Comparison of ENCODE assay signal across 18 cellular contexts in genomic region chr3:126208182-126208581, GRCh38. TPM values are rescaled to one million over a fixed set of nuclear protein-coding genes. Genes with fewer than 3 reads are reported as not detected.
DNase-seq lines count a peak whose midpoint lies in the region; ATAC-seq and TF ChIP-seq lines count a peak whose summit lies in the region.
"Had no signal": no experiment of that assay in that cellular context is flagged by ENCODE, and none has a peak within 500 bp of the region (broad histone marks: within the 10 kb centered on the region; RNA-seq: fewer than 3 reads in every experiment).

No MANE protein-coding gene starts in this region.

- peak; percentile 70 for DNase-seq in EL
- peak; percentile 36 for DNase-seq in RKO (ENCODE audit: low spot score)
- DNase-seq in epithelial cell of esophagus (ENCODE audit: low read depth), result peak; percentile 24
- no peak for DNase-seq in thoracic aorta (ENCODE audit: low spot score)
- DNase-seq in DMS53 treated with DMSO at 0.1 percent for 48 hours (lab: John Stamatoyannopoulos, UW; ENCODE audit: unreplicated experiment), result no peak
- DNase-seq in NOMO-1 (lab: John Stamatoyannopoulos, UW; ENCODE audit: unreplicated experiment in 2 of 2), result no peak
- DNase-seq: activated CD4-positive, alpha-beta T cell treated with anti-CD3 and anti-CD28 coated beads, Interleukin-2, amount 10 ng/mL, durations not matched to agents 24 days and 14 days; activated CD8-positive, alpha-beta memory T cell treated with anti-CD3 and anti-CD28 coated beads, Interleukin-2, amount 50 U/mL, for 48 hours; activated gamma-delta T cell; CD4-positive, CD25-positive, alpha-beta regulatory T cell; glutamatergic neuron; immature natural killer cell; naive thymus-derived CD8-positive, alpha-beta T cell; spleen had no signal

- H3K27me3 ChIP-seq in thoracic aorta (replicated peaks; ENCODE audit: insufficient read depth), result no peaks in the 10 kb centered on the region

- H3K4me1 ChIP-seq in thoracic aorta (ENCODE audit: control insufficient read depth in 1 of 2, low read depth in 2 of 2), result peaks cover 36 to 56% of the 10 kb centered on the region in 2 donors
- H3K4me1 ChIP-seq: prostate gland had no signal

- no peak for ATAC-seq in thoracic aorta (ENCODE audit: insufficient number of reproducible peaks, low FRiP score, low read depth)
- ATAC-seq in HG03159 (IDR thresholded peaks at IDR 0.05; ENCODE audit: unreplicated experiment), result no peak
- ATAC-seq: naive thymus-derived CD8-positive, alpha-beta T cell had no signal

- H3K36me3 ChIP-seq in thoracic aorta, result no peaks in the 10 kb centered on the region
- H3K36me3 ChIP-seq: prostate gland, spleen had no signal

- no peak overlapping the region for H3K4me3 ChIP-seq in epithelial cell of esophagus (ENCODE audit: low read length)
- H3K4me3 ChIP-seq in thoracic aorta, result peak overlapping the region; percentile 36
- H3K4me3 ChIP-seq: prostate gland, spleen had no signal

- TF ChIP-seq CTCF in epithelial cell of esophagus (IDR thresholded peaks at IDR 0.05; ENCODE audit: insufficient read depth, low read depth, low read length, missing control alignments), result no peak
- no peak for TF ChIP-seq CTCF in thoracic aorta (IDR thresholded peaks at IDR 0.05)

- peak overlapping the region; percentile 89 for H3K27ac ChIP-seq in thoracic aorta
- H3K27ac ChIP-seq: prostate gland, spleen had no signal

- no peaks in the 10 kb centered on the region for H3K9me3 ChIP-seq in thoracic aorta
- H3K9me3 ChIP-seq: prostate gland, spleen had no signal

RNA-seq across cellular contexts. Expression of gene ALDH1L1, which starts 27.8 kb away (rescaled TPM):
- 10 to 100 TPM; 50.2 to 62.5 TPM for total RNA-seq in thoracic aorta
- total RNA-seq: activated CD4-positive, alpha-beta T cell treated with anti-CD3 and anti-CD28 coated beads, Interleukin-2, amount 10 ng/mL, durations not matched to agents 24 days and 14 days; CD4-positive, CD25-positive, alpha-beta regulatory T cell; dermis blood vessel endothelial cell; lung microvascular endothelial cell; naive thymus-derived CD8-positive, alpha-beta T cell had no signal

Comparison
In these comparisons a context has a peak if more than half of its experiments do, and no peak if none do; other contexts are left out.
1. DNase-seq: peak in EL (single experiment), RKO (single experiment) and epithelial cell of esophagus (single experiment); none in thoracic aorta (single experiment), DMS53 treated with DMSO at 0.1 percent for 48 hours (single experiment) and NOMO-1 (0 of 2).